Comparison of ENCODE assay signal across 1 cellular context in the genomic region with DNA sequence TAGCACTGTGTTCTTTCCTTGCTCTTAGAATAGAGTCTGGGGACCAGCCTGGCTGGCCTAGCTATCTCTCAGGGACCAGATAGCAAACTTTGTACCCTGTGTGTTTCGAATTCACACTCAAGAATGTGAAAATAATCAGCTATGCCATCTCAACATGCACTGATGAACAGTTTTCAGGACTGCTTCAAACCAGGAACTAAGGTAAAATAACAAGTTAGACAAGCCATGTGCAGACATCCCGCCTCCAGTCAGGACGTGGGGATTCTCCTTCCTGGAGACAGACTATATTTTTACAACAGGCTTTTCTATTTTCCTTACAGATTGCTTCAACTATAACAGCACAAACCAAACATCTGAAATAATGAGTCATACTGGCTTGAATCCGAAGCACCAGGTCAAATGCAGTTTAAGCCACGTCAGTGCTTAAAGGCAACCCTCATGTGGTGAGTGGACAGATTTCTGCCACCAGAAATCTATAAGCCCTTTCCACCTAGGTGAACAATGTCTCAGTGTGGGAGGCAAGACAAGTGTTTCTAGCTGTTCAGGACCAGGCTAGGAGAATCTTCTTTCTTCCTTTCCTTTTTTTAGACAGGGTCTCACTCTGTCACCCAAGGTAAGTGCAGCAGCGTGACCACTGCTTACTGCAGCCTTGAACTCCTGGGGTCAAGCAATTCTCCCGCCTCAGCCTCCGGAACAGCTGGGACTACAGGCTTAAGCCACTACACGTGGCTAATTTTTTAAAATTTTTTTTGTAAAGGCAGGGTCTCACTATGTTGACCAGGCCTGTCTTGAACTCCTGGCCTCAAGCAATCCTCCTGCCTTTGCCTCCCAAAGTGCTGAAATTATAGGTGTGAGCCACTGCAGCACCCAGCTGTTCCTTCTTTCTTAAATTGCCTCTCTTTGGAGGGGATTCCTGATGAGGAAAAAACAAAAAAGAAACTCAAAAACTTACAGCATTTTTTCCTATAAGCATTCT.
A peak's percentile ranks its signal among the peaks of the same experiment; 100 is the strongest.
TF ChIP-seq lines count a peak whose summit lies in the region.

No MANE protein-coding gene starts in this region.

TF ChIP-seq in K562, 482 proteins besides CTCF, POLR2A, EP300 and RAD21 (continued from another document):
- TF ChIP-seq ZNF232 (CRISPR knock-in tag; IDR thresholded peaks at IDR 0.05) (peak; percentile 74; the same call in 1 of the 2 replicates), ZBTB11 (CRISPR knock-in tag; IDR thresholded peaks at IDR 0.05) (0 out of 6 replicates have a peak, but pooled peaks of 1 of the 3 experiments have one; percentile 16), FUS (optimal IDR thresholded peaks at IDR 0.05; ENCODE audit: low read depth, low read length) (no peak), MAFK (IDR thresholded peaks at IDR 0.05; ENCODE audit: low read length) (peak; percentile 25; the same call in 1 of the 2 replicates), KDM1A (IDR thresholded peaks at IDR 0.05) (peak in 1 of 2 experiments; percentile 38; a peak in 1 of 4 replicates), MTA3 (IDR thresholded peaks at IDR 0.05; ENCODE audit: borderline replicate concordance) (no peak), CREM (IDR thresholded peaks at IDR 0.05; ENCODE audit: low read depth) (peak; percentile 45; the same call in 1 of the 2 replicates), TEAD1 (CRISPR knock-in tag; IDR thresholded peaks at IDR 0.05) (no peak), FOSL1 (tag; conservative IDR thresholded peaks at IDR 0.05) (peak; percentile 91), L3MBTL2 (IDR thresholded peaks at IDR 0.05) (peak; percentile 78), ZNF584 (CRISPR knock-in tag; IDR thresholded peaks at IDR 0.05; ENCODE audit: low read depth) (peak; percentile 53; the same call in 1 of the 2 replicates)
- TF ChIP-seq, protein P1, sequence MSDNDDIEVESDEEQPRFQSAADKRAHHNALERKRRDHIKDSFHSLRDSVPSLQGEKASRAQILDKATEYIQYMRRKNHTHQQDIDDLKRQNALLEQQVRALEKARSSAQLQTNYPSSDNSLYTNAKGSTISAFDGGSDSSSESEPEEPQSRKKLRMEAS (CRISPR knock-in tag; IDR thresholded peaks at IDR 0.05) = peak; percentile 23; the same call in 1 of the 2 replicates
